In the genomic region with DNA sequence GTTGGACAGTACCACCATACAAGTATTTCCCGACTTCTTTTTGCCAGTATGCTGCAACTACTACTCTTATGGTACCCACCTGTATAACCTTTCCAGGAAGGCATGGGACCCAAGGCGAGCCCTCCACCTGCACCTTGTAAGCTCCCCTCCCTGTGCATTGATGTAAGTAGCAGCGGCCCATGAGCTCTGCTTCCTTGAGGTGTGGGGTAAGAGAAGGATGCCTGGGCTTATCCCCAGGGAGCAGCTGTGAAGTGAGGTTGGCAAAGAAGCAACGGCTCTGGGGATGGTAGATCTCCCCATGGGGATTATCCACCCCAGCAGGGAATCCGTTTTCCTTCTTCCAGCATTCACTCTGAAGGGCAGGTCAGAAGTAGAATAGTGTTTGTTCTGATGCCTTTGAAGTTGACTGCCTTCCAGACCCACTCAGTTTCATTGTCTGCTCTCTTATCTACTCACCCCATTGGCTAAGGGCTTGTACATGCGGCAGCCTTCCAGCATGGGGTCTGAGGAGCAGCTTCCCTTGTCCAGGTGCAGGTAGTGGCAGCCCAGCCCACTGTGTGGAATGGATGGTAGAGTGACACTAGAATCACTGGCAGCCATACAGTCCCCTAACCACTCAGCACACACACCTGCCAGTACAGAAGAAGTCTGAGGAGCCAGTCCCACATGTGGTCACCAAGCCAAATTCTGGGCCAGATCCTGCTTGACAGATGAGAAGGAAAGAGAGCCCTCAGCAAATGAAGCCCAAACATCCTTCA, we compare ENCODE assay signal across 16 cellular contexts. TPM values are rescaled to one million over a fixed set of nuclear protein-coding genes. Genes with fewer than 3 reads are reported as not detected.
"Had no signal": no experiment of that assay in that cellular context is flagged by ENCODE, and none has a peak within 500 bp of the region (broad histone marks: within the 10 kb centered on the region; RNA-seq: fewer than 3 reads in every experiment).

No MANE protein-coding gene starts in this region.

- H3K9me3 ChIP-seq: colonic mucosa, tibial nerve had no signal

- DNase-seq: activated B cell treated with CpG ODN at 0.5 μM for 24 hours; activated CD4-positive, alpha-beta T cell treated with anti-CD3 and anti-CD28 coated beads, Interleukin-2, amount 10 ng/mL, durations not matched to agents 7 days and 5 days; caudate nucleus; colonic mucosa; effector memory CD8-positive, alpha-beta T cell; erythroblast; hippocampal formation; retina had no signal

- H3K36me3 ChIP-seq: colonic mucosa, neural progenitor cell had no signal

- H3K27me3 ChIP-seq: colonic mucosa, neural progenitor cell, tibial nerve had no signal

- H3K27ac ChIP-seq: colonic mucosa, neural progenitor cell, parathyroid adenoma, skin epidermis, tibial nerve had no signal

- H3K4me3 ChIP-seq: colonic mucosa, neural progenitor cell, skin epidermis, tibial nerve had no signal

- H3K4me1 ChIP-seq: colonic mucosa, parathyroid adenoma had no signal

RNA-seq across cellular contexts. Expression of gene CIROP, which starts 3.4 kb away (rescaled TPM):
- total RNA-seq: activated B cell treated with CpG ODN at 0.5 μM for 24 hours; activated CD4-positive, alpha-beta T cell treated with anti-CD3 and anti-CD28 coated beads, Interleukin-2, amount 10 ng/mL, durations not matched to agents 7 days and 5 days; activated CD8-positive, alpha-beta memory T cell treated with anti-CD3 and anti-CD28 coated beads for 36 hours; colonic mucosa; glomerular endothelial cell; kidney epithelial cell; lower leg skin; tibial nerve had no signal

RNA-seq across cellular contexts. Expression of gene CEBPE, which starts 17.7 kb away (rescaled TPM):
- total RNA-seq: colonic mucosa, glomerular endothelial cell, kidney epithelial cell, lower leg skin, tibial nerve had no signal
